In genomic region chr3:52773361-52774065, GRCh38 we compare ENCODE assay signal across 24 cellular contexts. TPM values are rescaled to one million over a fixed set of nuclear protein-coding genes. Genes with fewer than 3 reads are reported as not detected.
"Had no signal": no experiment of that assay in that cellular context is flagged by ENCODE, and none has a peak within 500 bp of the region (broad histone marks: within the 10 kb centered on the region; RNA-seq: fewer than 3 reads in every experiment).

No MANE protein-coding gene starts in this region.

- H3K27ac Mint-ChIP-seq: activated CD4-positive, alpha-beta T cell treated with anti-CD3 and anti-CD28 coated beads, Interleukin-2, amount 10 ng/mL, durations not matched to agents 7 days and 5 days; activated CD8-positive, alpha-beta T cell treated with anti-CD3 and anti-CD28 coated beads, Interleukin-2, amount 10 ng/mL, durations not matched to agents 7 days and 5 days; activated naive CD4-positive, alpha-beta T cell treated with anti-CD3 and anti-CD28 coated beads, Interleukin-2, amount 50 U/mL, for 24 hours; activated T-cell treated with anti-CD3 and anti-CD28 coated beads, Interleukin-2, amount 50 U/mL, for 24 hours; mesothelial cell of epicardium; natural killer cell treated with Interleukin-12 subunit alpha and Interleukin-12 subunit beta and Interleukin-15 and Interleukin-18, amount 100 ng/mL, for 72 hours; stimulated activated naive CD8-positive, alpha-beta T cell treated with anti-CD3 and anti-CD28 coated beads, Interleukin-15, Interleukin-2, amounts not matched to agents 100 ng/mL and 50 ng/mL, for 24 hours had no signal

- DNase-seq: activated CD4-positive, alpha-beta T cell treated with anti-CD3 and anti-CD28 coated beads, Interleukin-2, amount 10 ng/mL, durations not matched to agents 7 days and 5 days; activated CD4-positive, CD25-positive, alpha-beta regulatory T cell; activated CD8-positive, alpha-beta T cell treated with anti-CD3 and anti-CD28 coated beads, Interleukin-2, amount 10 ng/mL, durations not matched to agents 7 days and 5 days; activated T-cell treated with anti-CD3 and anti-CD28 coated beads, Interleukin-2, amount 50 U/mL, for 24 hours; cerebellar nuclear complex; effector memory CD4-positive, alpha-beta T cell; nucleus accumbens; retina; small intestine; stimulated activated CD4-positive, alpha-beta T cell treated with anti-CD3 and anti-CD28 coated beads, Interleukin-15, amount 100 ng/mL, for 24 hours; stimulated activated CD4-positive, alpha-beta T cell treated with anti-CD3 and anti-CD28 coated beads, Interleukin-2, amount 100 ng/mL, for 48 hours; T-helper 1 cell; T-helper 9 cell had no signal

- H3K4me3 Mint-ChIP-seq: activated CD4-positive, alpha-beta T cell treated with anti-CD3 and anti-CD28 coated beads, Interleukin-2, amount 10 ng/mL, durations not matched to agents 7 days and 5 days; activated CD8-positive, alpha-beta T cell treated with anti-CD3 and anti-CD28 coated beads, Interleukin-2, amount 10 ng/mL, durations not matched to agents 7 days and 5 days; activated naive CD4-positive, alpha-beta T cell treated with anti-CD3 and anti-CD28 coated beads, Interleukin-2, amount 50 U/mL, for 24 hours; activated T-cell treated with anti-CD3 and anti-CD28 coated beads, Interleukin-2, amount 50 U/mL, for 24 hours; mesothelial cell of epicardium; natural killer cell treated with Interleukin-12 subunit alpha and Interleukin-12 subunit beta and Interleukin-15 and Interleukin-18, amount 100 ng/mL, for 72 hours; stimulated activated naive CD8-positive, alpha-beta T cell treated with anti-CD3 and anti-CD28 coated beads, Interleukin-15, Interleukin-2, amounts not matched to agents 100 ng/mL and 50 ng/mL, for 24 hours had no signal

- H3K36me3 ChIP-seq: adrenal gland, breast epithelium had no signal

- H3K36me3 Mint-ChIP-seq: activated naive CD4-positive, alpha-beta T cell treated with anti-CD3 and anti-CD28 coated beads, Interleukin-2, amount 50 U/mL, for 24 hours; mesothelial cell of epicardium; natural killer cell treated with Interleukin-12 subunit alpha and Interleukin-12 subunit beta and Interleukin-15 and Interleukin-18, amount 100 ng/mL, for 72 hours had no signal

- H3K27me3 Mint-ChIP-seq: activated CD4-positive, alpha-beta T cell treated with anti-CD3 and anti-CD28 coated beads, Interleukin-2, amount 10 ng/mL, durations not matched to agents 7 days and 5 days; activated naive CD4-positive, alpha-beta T cell treated with anti-CD3 and anti-CD28 coated beads, Interleukin-2, amount 50 U/mL, for 24 hours; activated T-cell treated with anti-CD3 and anti-CD28 coated beads, Interleukin-2, amount 50 U/mL, for 24 hours; natural killer cell treated with Interleukin-12 subunit alpha and Interleukin-12 subunit beta and Interleukin-15 and Interleukin-18, amount 100 ng/mL, for 72 hours; stimulated activated naive CD8-positive, alpha-beta T cell treated with anti-CD3 and anti-CD28 coated beads, Interleukin-15, Interleukin-2, amounts not matched to agents 100 ng/mL and 50 ng/mL, for 24 hours had no signal

- H3K9me3 Mint-ChIP-seq: activated CD4-positive, alpha-beta T cell treated with anti-CD3 and anti-CD28 coated beads, Interleukin-2, amount 10 ng/mL, durations not matched to agents 7 days and 5 days; activated naive CD4-positive, alpha-beta T cell treated with anti-CD3 and anti-CD28 coated beads, Interleukin-2, amount 50 U/mL, for 24 hours; activated T-cell treated with anti-CD3 and anti-CD28 coated beads, Interleukin-2, amount 50 U/mL, for 24 hours; mesothelial cell of epicardium; natural killer cell treated with Interleukin-12 subunit alpha and Interleukin-12 subunit beta and Interleukin-15 and Interleukin-18, amount 100 ng/mL, for 72 hours; stimulated activated naive CD8-positive, alpha-beta T cell treated with anti-CD3 and anti-CD28 coated beads, Interleukin-15, Interleukin-2, amounts not matched to agents 100 ng/mL and 50 ng/mL, for 24 hours had no signal

- H3K27ac ChIP-seq: adrenal gland, breast epithelium, tibial nerve had no signal

- H3K9me3 ChIP-seq: adrenal gland, breast epithelium, tibial nerve had no signal

- H3K4me3 ChIP-seq: adrenal gland, breast epithelium, lung, tibial nerve had no signal

- ATAC-seq: activated CD8-positive, alpha-beta T cell treated with anti-CD3 and anti-CD28 coated beads, Interleukin-2, amount 10 ng/mL, durations not matched to agents 7 days and 5 days; natural killer cell treated with Interleukin-12 subunit alpha and Interleukin-12 subunit beta and Interleukin-15 and Interleukin-18, amount 100 ng/mL, for 72 hours; SK-N-SH treated with all-trans-retinoic acid at 6 μM for 48 hours had no signal

- H3K27me3 ChIP-seq: adrenal gland, breast epithelium, tibial nerve had no signal

RNA-seq across cellular contexts. Expression of gene ITIH1, which starts 3.9 kb away (rescaled TPM):
- total RNA-seq: activated CD4-positive, alpha-beta T cell treated with anti-CD3 and anti-CD28 coated beads, Interleukin-2, amount 10 ng/mL, durations not matched to agents 7 days and 5 days; activated CD8-positive, alpha-beta T cell treated with anti-CD3 and anti-CD28 coated beads, Interleukin-2, amount 10 ng/mL, durations not matched to agents 7 days and 5 days; astrocyte; fibroblast of villous mesenchyme; mesothelial cell of epicardium; natural killer cell treated with Interleukin-12 subunit alpha and Interleukin-12 subunit beta and Interleukin-15 and Interleukin-18, amount 100 ng/mL, for 72 hours had no signal

RNA-seq across cellular contexts. Expression of gene ITIH3, which starts 21.1 kb away (rescaled TPM):
- total RNA-seq: activated CD4-positive, alpha-beta T cell treated with anti-CD3 and anti-CD28 coated beads, Interleukin-2, amount 10 ng/mL, durations not matched to agents 7 days and 5 days; activated CD8-positive, alpha-beta T cell treated with anti-CD3 and anti-CD28 coated beads, Interleukin-2, amount 10 ng/mL, durations not matched to agents 7 days and 5 days; natural killer cell treated with Interleukin-12 subunit alpha and Interleukin-12 subunit beta and Interleukin-15 and Interleukin-18, amount 100 ng/mL, for 72 hours had no signal
